ENCODE assay signal across 23 cellular contexts in genomic region chr6:144277605-144278227, GRCh38.
"Had no signal": no experiment of that assay in that cellular context is flagged by ENCODE, and none has a peak within 500 bp of the region (broad histone marks: within the 10 kb centered on the region; RNA-seq: fewer than 3 reads in every experiment).

No MANE protein-coding gene starts in this region.

- DNase-seq: KBM-7, MV-4-11, NCI-H1048, NCI-H1105, NCI-H1417, NCI-H1436 treated with DMSO at 0.1 percent for 48 hours, NCI-H1694, NCI-H187 treated with DMSO at 0.1 percent for 48 hours, NCI-H2029 treated with DMSO at 0.1 percent for 48 hours, NCI-H2171 treated with DMSO at 0.1 percent for 48 hours, NCI-H446, NCI-H510A, NCI-H524 treated with DMSO at 0.1 percent for 48 hours, NCI-H69, NCI-H774, RPMI8226, SHP77 treated with DMSO at 0.1 percent for 48 hours, SJCRH30 had no signal

- H3K27me3 ChIP-seq: SJCRH30 had no signal

- H3K9me3 ChIP-seq: SJCRH30 had no signal

- ATAC-seq: Right ventricle myocardium inferior, SK-N-SH treated with all-trans-retinoic acid at 6 μM for 48 hours had no signal

- H3K4me1 ChIP-seq: SJCRH30 had no signal

- H3K4me3 ChIP-seq: SJCRH30 had no signal

- H3K27ac ChIP-seq: HL-60, SJCRH30 had no signal

- H3K36me3 ChIP-seq: SJCRH30 had no signal

- FAIRE-seq: HTR-8/SVneo, RCC 7860 had no signal
